31 cellular contexts compared by ENCODE assay signal in the genomic region with DNA sequence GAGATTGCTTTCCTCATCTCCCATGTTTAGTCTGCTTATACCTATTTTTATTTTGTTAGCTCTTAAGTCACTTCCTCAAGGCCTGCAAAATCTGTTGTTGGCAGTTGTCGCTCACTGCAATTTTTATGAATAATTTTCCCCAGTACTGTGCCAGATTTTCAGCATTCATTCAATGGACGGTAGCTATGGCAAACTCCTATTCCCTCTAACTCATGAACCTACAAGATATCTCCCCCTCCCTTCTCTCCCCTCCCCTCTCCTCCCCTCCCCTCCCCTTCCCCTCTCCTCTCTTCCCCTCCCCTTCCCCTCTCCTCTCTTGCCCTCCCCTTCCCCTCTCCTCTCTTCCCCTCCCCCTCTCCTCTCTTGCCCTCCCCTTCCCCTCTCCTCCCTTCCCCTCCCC.
"Had no signal": no experiment of that assay in that cellular context is flagged by ENCODE, and none has a peak within 500 bp of the region (broad histone marks: within the 10 kb centered on the region; RNA-seq: fewer than 3 reads in every experiment).

No MANE protein-coding gene starts in this region.

- H3K36me3 ChIP-seq: neural progenitor cell, ovary, spleen, suprapubic skin, tibial artery, upper lobe of right lung, uterus had no signal

- H3K79me2 ChIP-seq: parathyroid adenoma had no signal

- H3K4me3 Mint-ChIP-seq: naive thymus-derived CD4-positive, alpha-beta T cell; natural killer cell; nephron; neural progenitor cell; stimulated activated memory B cell treated with anti-CD40 and anti-IgM and Interleukin-4, amounts not matched to agents 10 μg/mL and 1 μg/mL and 100 μg/mL, for 72 hours; stimulated activated naive CD8-positive, alpha-beta T cell treated with anti-CD3 and anti-CD28 coated beads, Interleukin-15, amount 100 ng/mL, for 72 hours; type B pancreatic cell had no signal

- H3K27me3 Mint-ChIP-seq: progenitor cell of endocrine pancreas; stimulated activated memory B cell treated with anti-CD40 and anti-IgM and Interleukin-4, amounts not matched to agents 10 μg/mL and 1 μg/mL and 100 μg/mL, for 72 hours; type B pancreatic cell had no signal

- H3K4me1 ChIP-seq: parathyroid adenoma, psoas muscle, spleen, testis, tibial artery, upper lobe of right lung, uterus had no signal

- H3K9ac ChIP-seq: neural progenitor cell, parathyroid adenoma had no signal

- H3K4me1 Mint-ChIP-seq: natural killer cell; stimulated activated memory B cell treated with anti-CD40 and anti-IgM and Interleukin-4, amounts not matched to agents 10 μg/mL and 1 μg/mL and 100 μg/mL, for 72 hours; stimulated activated naive CD8-positive, alpha-beta T cell treated with anti-CD3 and anti-CD28 coated beads, Interleukin-15, amount 100 ng/mL, for 72 hours had no signal

- H3K4me2 ChIP-seq: neural progenitor cell, smooth muscle cell had no signal

- H3K27me3 ChIP-seq: ovary, spleen, suprapubic skin, testis, tibial artery, upper lobe of right lung, uterus had no signal

- ATAC-seq: naive thymus-derived CD4-positive, alpha-beta T cell; natural killer cell; psoas muscle; right cardiac atrium; sciatic nerve; stimulated activated naive CD8-positive, alpha-beta T cell treated with anti-CD3 and anti-CD28 coated beads, Interleukin-15, Interleukin-2, amounts not matched to agents 100 U/mL and 50 U/mL, for 24 hours; upper lobe of right lung had no signal

- H3K36me3 Mint-ChIP-seq: naive thymus-derived CD4-positive, alpha-beta T cell; natural killer cell; neural progenitor cell; stimulated activated memory B cell treated with anti-CD40 and anti-IgM and Interleukin-4, amounts not matched to agents 10 μg/mL and 1 μg/mL and 100 μg/mL, for 72 hours; type B pancreatic cell had no signal

- H3K9me3 Mint-ChIP-seq: naive thymus-derived CD4-positive, alpha-beta T cell; natural killer cell; nephron; neural progenitor cell; stimulated activated memory B cell treated with anti-CD40 and anti-IgM and Interleukin-4, amounts not matched to agents 10 μg/mL and 1 μg/mL and 100 μg/mL, for 72 hours; stimulated activated naive CD8-positive, alpha-beta T cell treated with anti-CD3 and anti-CD28 coated beads, Interleukin-15, amount 100 ng/mL, for 72 hours; type B pancreatic cell had no signal

- H3K27ac Mint-ChIP-seq: naive thymus-derived CD4-positive, alpha-beta T cell; natural killer cell; nephron; neural progenitor cell; progenitor cell of endocrine pancreas; stimulated activated memory B cell treated with anti-CD40 and anti-IgM and Interleukin-4, amounts not matched to agents 10 μg/mL and 1 μg/mL and 100 μg/mL, for 72 hours; type B pancreatic cell had no signal

- H3K27ac ChIP-seq: neural progenitor cell, ovary, parathyroid adenoma, psoas muscle, skin epidermis, spleen, suprapubic skin, testis, tibial artery, upper lobe of right lung, uterus had no signal

- H2AFZ ChIP-seq: neural progenitor cell, parathyroid adenoma had no signal

- H3K4me3 ChIP-seq: neural progenitor cell, ovary, psoas muscle, skin epidermis, smooth muscle cell, spleen, suprapubic skin, testis, tibial artery, upper lobe of right lung, uterus had no signal

- DNase-seq: naive thymus-derived CD4-positive, alpha-beta T cell; natural killer cell; occipital lobe; ovary; posterior cingulate gyrus; psoas muscle; right cardiac atrium; spleen; stimulated activated CD4-positive, alpha-beta T cell treated with anti-CD3 and anti-CD28 coated beads, Interleukin-12 subunit alpha, Interleukin-12 subunit beta, amount 100 ng/mL, for 4 hours; stimulated activated CD4-positive, alpha-beta T cell treated with anti-CD3 and anti-CD28 coated beads, Interleukin-1b, Interleukin-23, amount 100 ng/mL, for 48 hours; stimulated activated CD4-positive, alpha-beta T cell treated with anti-CD3 and anti-CD28 coated beads, Interleukin-4, amount 100 ng/mL, for 1 hour; stimulated activated CD4-positive, alpha-beta T cell treated with anti-CD3 and anti-CD28 coated beads, Interleukin-4, amount 100 ng/mL, for 4 hours; stimulated activated CD8-positive, alpha-beta memory T cell treated with anti-CD3 and anti-CD28 coated beads, Interleukin-4, amount 100 ng/mL, for 48 hours; stimulated activated naive CD4-positive, alpha-beta T cell; stimulated activated naive CD8-positive, alpha-beta T cell treated with anti-CD3 and anti-CD28 coated beads, Interleukin-15, amount 100 ng/mL, for 72 hours; stimulated activated naive CD8-positive, alpha-beta T cell treated with anti-CD3 and anti-CD28 coated beads, Interleukin-15, Interleukin-2, amounts not matched to agents 100 U/mL and 50 U/mL, for 24 hours; substantia nigra; testis; tibial artery; upper lobe of right lung; uterus had no signal

- H3K9me3 ChIP-seq: ovary, psoas muscle, spleen, suprapubic skin, testis, tibial artery, upper lobe of right lung, uterus had no signal
